ENCODE assay signal across 8 cellular contexts in genomic region chr6:135568366-135568765, GRCh38.
A peak's percentile ranks its signal among the peaks of the same experiment; 100 is the strongest.
DNase-seq lines count a peak whose midpoint lies in the region; ATAC-seq and TF ChIP-seq lines count a peak whose summit lies in the region.

No MANE protein-coding gene starts in this region.

- DNase-seq in activated T-cell treated with anti-CD3 and anti-CD28 coated beads, Interleukin-2, amount 50 U/mL, for 24 hours: no peak
- DNase-seq in lower lobe of right lung: no peak
- DNase-seq in osteocyte (ENCODE audit: extremely low spot score, unreplicated experiment): no peak
- DNase-seq in NCI-H1694 (lab: John Stamatoyannopoulos, UW): no peak
- no peak for DNase-seq in Ammon's horn (ENCODE audit: low spot score)
- DNase-seq in SW480 (ENCODE audit: low spot score): no peak

- no peaks in the 10 kb centered on the region for H3K36me3 Mint-ChIP-seq in activated T-cell treated with anti-CD3 and anti-CD28 coated beads, Interleukin-2, amount 50 U/mL, for 24 hours (ENCODE audit: low read depth)
- H3K36me3 Mint-ChIP-seq in osteocyte (ENCODE audit: unreplicated experiment): no peaks in the 10 kb centered on the region

- no peaks in the 10 kb centered on the region for H3K27me3 ChIP-seq in lower lobe of right lung (ENCODE audit: low read depth)

- no peaks in the 10 kb centered on the region for H3K27me3 Mint-ChIP-seq in activated T-cell treated with anti-CD3 and anti-CD28 coated beads, Interleukin-2, amount 50 U/mL, for 24 hours
- peaks cover 6% of the 10 kb centered on the region for H3K27me3 Mint-ChIP-seq in osteocyte (ENCODE audit: unreplicated experiment)

- no peaks in the 10 kb centered on the region for H3K36me3 ChIP-seq in lower lobe of right lung

- no peaks in the 10 kb centered on the region for H3K9me3 ChIP-seq in lower lobe of right lung

- no peak overlapping the region for H3K27ac ChIP-seq in lower lobe of right lung

- intact Hi-C loops in lower lobe of right lung (cut with DNase I): no loop called here

- H3K9me3 Mint-ChIP-seq in activated T-cell treated with anti-CD3 and anti-CD28 coated beads, Interleukin-2, amount 50 U/mL, for 24 hours: no peaks in the 10 kb centered on the region
- H3K9me3 Mint-ChIP-seq in osteocyte (ENCODE audit: unreplicated experiment): peaks cover 1% of the 10 kb centered on the region

- peaks cover 31% of the 10 kb centered on the region for H3K4me1 Mint-ChIP-seq in activated T-cell treated with anti-CD3 and anti-CD28 coated beads, Interleukin-2, amount 50 U/mL, for 24 hours (ENCODE audit: low read depth)
- H3K4me1 Mint-ChIP-seq in osteocyte (ENCODE audit: unreplicated experiment): no peaks in the 10 kb centered on the region

- H3K27ac Mint-ChIP-seq in activated T-cell treated with anti-CD3 and anti-CD28 coated beads, Interleukin-2, amount 50 U/mL, for 24 hours: peak overlapping the region; percentile 57
- H3K27ac Mint-ChIP-seq in osteocyte (ENCODE audit: unreplicated experiment): no peak overlapping the region

- no peak overlapping the region for H3K4me3 ChIP-seq in lower lobe of right lung

- ATAC-seq in GM18498 (IDR thresholded peaks at IDR 0.05; ENCODE audit: unreplicated experiment) (peak; percentile 87), HG02884 (IDR thresholded peaks at IDR 0.05; ENCODE audit: unreplicated experiment) (peak; percentile 57), lower lobe of right lung (peak; percentile 46 to 50)

- TF ChIP-seq CTCF in lower lobe of right lung (IDR thresholded peaks at IDR 0.05): no peak
- TF ChIP-seq CTCF in osteocyte (IDR thresholded peaks at IDR 0.05): no peak

- H3K4me1 ChIP-seq in lower lobe of right lung: no peaks in the 10 kb centered on the region

- peak overlapping the region; percentile 29 for H3K4me3 Mint-ChIP-seq in activated T-cell treated with anti-CD3 and anti-CD28 coated beads, Interleukin-2, amount 50 U/mL, for 24 hours
- no peak overlapping the region for H3K4me3 Mint-ChIP-seq in osteocyte (ENCODE audit: unreplicated experiment)
